13 cellular contexts compared by ENCODE assay signal in the genomic region with DNA sequence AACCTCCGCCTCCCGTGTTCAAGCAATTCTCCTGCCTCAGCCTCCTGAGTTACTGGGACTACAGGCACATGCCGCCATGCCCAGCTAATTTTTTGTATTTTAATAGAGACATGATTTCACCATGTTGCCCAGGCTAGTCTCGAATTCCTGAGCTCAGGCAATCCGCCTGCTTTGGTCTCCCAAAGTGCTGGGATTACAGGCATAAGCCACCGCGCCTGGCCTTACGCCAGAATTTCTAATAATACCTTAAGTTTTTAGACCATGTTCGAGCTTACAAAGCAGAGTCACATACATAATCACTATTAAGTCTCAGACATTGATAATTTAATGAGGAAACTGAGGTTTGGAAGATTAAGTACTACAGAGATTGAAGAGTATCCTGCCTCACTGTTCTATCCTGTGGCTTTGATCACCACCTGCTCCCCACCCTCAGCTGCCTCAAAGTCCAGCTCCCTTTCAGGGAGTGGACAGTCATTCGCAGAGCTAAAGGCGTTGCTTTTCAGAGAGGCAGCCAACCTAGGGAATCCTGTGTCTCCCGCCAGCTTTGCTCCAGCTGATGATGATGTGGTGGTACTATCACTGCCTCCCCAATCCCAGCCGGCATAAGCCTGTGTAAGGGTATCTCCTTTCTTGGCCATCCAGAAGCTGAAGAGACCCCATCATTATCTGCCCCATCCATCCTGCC. TPM values are rescaled to one million over a fixed set of nuclear protein-coding genes. Genes with fewer than 3 reads are reported as not detected.
DNase-seq lines count a peak whose midpoint lies in the region; ATAC-seq and TF ChIP-seq lines count a peak whose summit lies in the region.
"Had no signal": no experiment of that assay in that cellular context is flagged by ENCODE, and none has a peak within 500 bp of the region (broad histone marks: within the 10 kb centered on the region; RNA-seq: fewer than 3 reads in every experiment).

No MANE protein-coding gene starts in this region.

- H3K4me3 ChIP-seq in OCI-LY7 (ENCODE audit: low read depth, low read length, poor library complexity, severe bottlenecking) (no peak overlapping the region), spleen (no peak overlapping the region), transverse colon (no peak overlapping the region)
- H3K4me3 ChIP-seq in naive thymus-derived CD4-positive, alpha-beta T cell (ENCODE audit: low read length), result no peak overlapping the region
- H3K4me3 ChIP-seq: GM23248 had no signal

- CTCF ChIA-PET in OCI-LY7 (lab: Charles Lee; ENCODE audit: unreplicated experiment), result interaction anchor here (0.8 to 2.0 kb wide), 4 partner anchors 25 to 93 kb away, joined by 3 to 4 read pairs (median 3); no protein-coding TSS in a partner anchor
- CTCF ChIA-PET in naive thymus-derived CD4-positive, alpha-beta T cell (lab: Charles Lee), result interaction anchor here (0.7 to 3.8 kb wide), 4 partner anchors 11 to 92 kb away, joined by 3 to 28 read pairs (median 6); no protein-coding TSS in a partner anchor

- H3K4me1 ChIP-seq in OCI-LY7 (ENCODE audit: insufficient read depth, low read length, poor library complexity, severe bottlenecking) (peaks cover 100% of the 10 kb centered on the region), spleen (peaks cover 35 to 100% (median 90%) of the 10 kb centered on the region in 6 donors), transverse colon (peaks cover 0 to 14% (median 0%) of the 10 kb centered on the region in 4 donors)
- H3K4me1 ChIP-seq in naive thymus-derived CD4-positive, alpha-beta T cell (ENCODE audit: control insufficient read depth in 2 of 2, insufficient read depth in 2 of 2, low read length in 2 of 2), result peaks cover 28 to 42% of the 10 kb centered on the region in 2 donors

- 81 to 89% (median 84%) methylated on average over 10 to 13 of the region's 13 CpGs for WGBS in spleen, 5 donors
- 92 to 96% methylated on average over 12 to 13 of the region's 13 CpGs for WGBS in transverse colon (ENCODE audit: low coverage in 1 of 2), 2 donors

- peaks cover 0 to 16% (median 0%) of the 10 kb centered on the region in 5 donors for H3K27me3 Mint-ChIP-seq in naive thymus-derived CD4-positive, alpha-beta T cell

- peak overlapping the region; percentile 22 for H3K4me2 ChIP-seq in OCI-LY7 (ENCODE audit: low read length)

- H2AFZ ChIP-seq in OCI-LY7 (ENCODE audit: low read length), result no peak overlapping the region
- H2AFZ ChIP-seq: GM23248 had no signal

- no peak for ATAC-seq in naive thymus-derived CD4-positive, alpha-beta T cell

- no peaks in the 10 kb centered on the region for H3K9me3 ChIP-seq in OCI-LY7 (ENCODE audit: low read length)
- no peaks in the 10 kb centered on the region for H3K9me3 ChIP-seq in naive thymus-derived CD4-positive, alpha-beta T cell (ENCODE audit: control insufficient read depth in 2 of 3, low read length in 3 of 3)
- H3K9me3 ChIP-seq in spleen, result no peaks in the 10 kb centered on the region
- no peaks in the 10 kb centered on the region for H3K9me3 ChIP-seq in transverse colon

- peak overlapping the region; percentile 5 for H3K27ac ChIP-seq in OCI-LY7 (ENCODE audit: low read depth, low read length, poor library complexity, severe bottlenecking)
- no peak overlapping the region for H3K27ac ChIP-seq in naive thymus-derived CD4-positive, alpha-beta T cell (ENCODE audit: low read depth, low read length)
- H3K27ac ChIP-seq in spleen, result peak overlapping the region in 5 of 8 donors; percentile 45 to 52 (median 49)
- H3K27ac ChIP-seq in transverse colon, result no peak overlapping the region
- H3K27ac ChIP-seq: 22Rv1, GM23248 had no signal

- H3K4me3 Mint-ChIP-seq in naive thymus-derived CD4-positive, alpha-beta T cell, result peak overlapping the region in 3 of 10 donors; percentile 6 to 36 (median 7)

- no peaks in the 10 kb centered on the region for H3K9me3 Mint-ChIP-seq in naive thymus-derived CD4-positive, alpha-beta T cell

- in situ Hi-C loops in transverse colon (cut with MboI; ENCODE audit: low pct_ligation_motif_present in 1 of 4, low pct_unique_long_range_greater_than_20kb in 1 of 4, low sequenced_read_pairs in 3 of 4), result no loop called here

- H4K20me1 ChIP-seq in OCI-LY7 (ENCODE audit: insufficient read depth, low read length), result no peaks in the 10 kb centered on the region

- peaks cover 17 to 93% (median 79%) of the 10 kb centered on the region in 7 donors for H3K4me1 Mint-ChIP-seq in naive thymus-derived CD4-positive, alpha-beta T cell

- no peak for TF ChIP-seq EP300 in transverse colon (IDR thresholded peaks at IDR 0.05; ENCODE audit: low read depth)

- H3K9me2 ChIP-seq in OCI-LY7 (ENCODE audit: insufficient read depth, low read length), result no peaks in the 10 kb centered on the region

- DNase-seq in DMS79 treated with DMSO at 0.1 percent for 48 hours (lab: John Stamatoyannopoulos, UW) (peak; percentile 55), DMS79 (lab: John Stamatoyannopoulos, UW) (no peak), OCI-LY7 (ENCODE audit: low spot score) (no peak), spleen (no peak), transverse colon (no peak), nucleus accumbens (lab: John Stamatoyannopoulos, UW) (no peak), T-helper 2 cell (no peak)
- DNase-seq in naive thymus-derived CD4-positive, alpha-beta T cell, result no peak
- DNase-seq: NCI-H1048, NCI-H226, SHP77 treated with DMSO at 0.1 percent for 48 hours had no signal

- H3K27me3 ChIP-seq in naive thymus-derived CD4-positive, alpha-beta T cell (ENCODE audit: control insufficient read depth in 2 of 2, insufficient read depth in 2 of 2, low read length in 2 of 2), result no peaks in the 10 kb centered on the region
- H3K27me3 ChIP-seq in spleen (replicated peaks in 1 of 7), result no peaks in the 10 kb centered on the region
- H3K27me3 ChIP-seq in transverse colon, result no peaks in the 10 kb centered on the region

- no peak for TF ChIP-seq POLR2A in spleen (IDR thresholded peaks at IDR 0.05)
- TF ChIP-seq POLR2A in transverse colon (IDR thresholded peaks at IDR 0.05), result no peak

- no TSS peak for BruUV-seq in OCI-LY7 (replicated peaks; lab: Mats Ljungman, UMichigan)

- intact Hi-C loops in OCI-LY7 (cut with micrococcal nuclease; ENCODE audit: unreplicated experiment), result no loop called here
- intact Hi-C loops in naive thymus-derived CD4-positive, alpha-beta T cell (cut with micrococcal nuclease), result no loop called here
- intact Hi-C loops in spleen (cut with DNase I; ENCODE audit: low total_unique reads), result no loop called here
- intact Hi-C loops in transverse colon (cut with DNase I; ENCODE audit: low total_unique reads), result no loop called here

- POLR2A ChIA-PET in OCI-LY7 (lab: Charles Lee), result interaction anchor here (0.6 to 10.9 kb wide), 8 partner anchors 7 to 1310 kb away, joined by 3 to 175 read pairs (median 10); no protein-coding TSS in a partner anchor
- POLR2A ChIA-PET in naive thymus-derived CD4-positive, alpha-beta T cell (lab: Charles Lee), result interaction anchor here (0.6 to 4.3 kb wide), 5 partner anchors 11 to 570 kb away, joined by 3 to 16 read pairs (median 6); no protein-coding TSS in a partner anchor

- H3K36me3 Mint-ChIP-seq in naive thymus-derived CD4-positive, alpha-beta T cell, result peaks cover 0 to 26% (median 4%) of the 10 kb centered on the region in 5 donors

- peaks cover 44% of the 10 kb centered on the region for H3K36me3 ChIP-seq in OCI-LY7 (ENCODE audit: insufficient read depth, low read length)
- H3K36me3 ChIP-seq in naive thymus-derived CD4-positive, alpha-beta T cell (ENCODE audit: control insufficient read depth in 2 of 3, insufficient read depth in 3 of 3, low read length in 3 of 3), result peaks cover 0 to 14% (median 0%) of the 10 kb centered on the region in 3 experiments
- H3K36me3 ChIP-seq in spleen, result peaks cover 0 to 18% (median 0%) of the 10 kb centered on the region in 6 donors
- H3K36me3 ChIP-seq in transverse colon, result no peaks in the 10 kb centered on the region

- H3K79me2 ChIP-seq in OCI-LY7 (ENCODE audit: insufficient read depth, low read depth, low read length), result peaks cover 71% of the 10 kb centered on the region; the same call in 1 of the 2 replicates

- TF ChIP-seq CTCF in OCI-LY7 (conservative IDR thresholded peaks at IDR 0.05; ENCODE audit: low read length) (no peak), spleen (IDR thresholded peaks at IDR 0.05 in 8 of 11, conservative IDR thresholded peaks at IDR 0.05 in 3 of 11) (no peak), transverse colon (IDR thresholded peaks at IDR 0.05) (no peak)

- peak overlapping the region in 8 of 9 donors; percentile 7 to 99 (median 75) for H3K27ac Mint-ChIP-seq in naive thymus-derived CD4-positive, alpha-beta T cell

RNA-seq across cellular contexts. Expression of a gene that starts 7.7 kb away (rescaled TPM):
- total RNA-seq in OCI-LY7 (2014; rRNA removed; shearing (Covaris generic)), result 36.3 and 54.7 TPM in 2 replicates
- total RNA-seq in OCI-LY7 (2022), result 72.7 and 73.0 TPM in 2 replicates
- total RNA-seq in naive thymus-derived CD4-positive, alpha-beta T cell, result 10 to 100 TPM; 10.4 to 49.8 (median 43.2) TPM
- polyA plus RNA-seq in naive thymus-derived CD4-positive, alpha-beta T cell, result 10 to 100 TPM; 10.3 to 18.7 TPM
- 100 to 1,000 TPM in 4 of 7 donors, 10 to 100 TPM in 3; 68.2 to 190 (median 156) TPM for total RNA-seq in spleen
- 10 to 100 TPM in 1 of 3 donors, 1 to 10 TPM in 2; 4.4 to 17.8 (median 6.7) TPM for polyA plus RNA-seq in spleen
- total RNA-seq in transverse colon, result 100 to 1,000 TPM in 1 of 4 donors, 10 to 100 TPM in 1, 1 to 10 TPM in 2; 2.0 to 101 (median 17.0) TPM

Comparison
In these comparisons a context has a peak if more than half of its experiments do, and no peak if none do; other contexts are left out.
1. H3K27ac ChIP-seq: peak in OCI-LY7 (single experiment) and spleen (5 of 8); none in naive thymus-derived CD4-positive, alpha-beta T cell (single experiment) and transverse colon (0 of 4).